ENCODE assay signal across 8 cellular contexts in the genomic region with DNA sequence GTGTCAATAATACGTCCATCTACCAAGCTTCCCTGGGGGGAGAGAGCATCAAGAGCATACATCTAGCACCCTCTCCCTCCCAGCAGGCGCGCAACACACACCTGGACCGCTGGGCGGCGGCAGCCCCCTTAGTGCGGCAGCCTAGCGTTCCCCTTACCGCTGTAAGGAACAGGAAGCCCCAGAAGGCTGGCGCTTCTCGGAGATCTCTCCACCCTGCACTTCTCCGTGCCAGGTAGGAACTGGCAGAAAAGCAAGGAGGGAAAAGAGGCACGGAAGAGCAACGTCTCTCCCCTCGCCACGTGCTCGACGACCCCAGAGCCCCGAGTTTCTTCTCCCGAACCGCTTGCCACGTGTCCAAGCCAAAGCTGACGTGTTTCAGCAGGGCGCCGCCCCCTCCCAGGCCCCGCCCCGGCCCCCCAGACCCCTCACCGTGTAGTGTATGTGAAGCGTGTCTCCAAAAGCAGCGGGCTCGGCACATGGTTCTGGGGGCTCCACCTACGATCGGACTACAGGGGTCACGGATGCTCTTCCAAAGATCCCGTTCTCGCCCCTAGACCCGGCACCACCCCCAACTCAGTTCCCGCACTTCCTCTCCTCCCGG. TPM values are rescaled to one million over a fixed set of nuclear protein-coding genes. Genes with fewer than 3 reads are reported as not detected.
DNase-seq lines count a peak whose midpoint lies in the region; ATAC-seq and TF ChIP-seq lines count a peak whose summit lies in the region.

No MANE protein-coding gene starts in this region.

- peak overlapping the region; percentile 88 for H3K4me3 ChIP-seq in A673 (ENCODE audit: low read depth, low read length, poor library complexity, severe bottlenecking)
- peak overlapping the region; percentile 40 for H3K4me3 ChIP-seq in Panc1 (ENCODE audit: low read depth in 2 of 2, low read length in 2 of 2)
- H3K4me3 ChIP-seq in hepatocyte: peak overlapping the region; percentile 99

- ATAC-seq in GM18511 (IDR thresholded peaks at IDR 0.05; ENCODE audit: unreplicated experiment): peak; percentile 87
- ATAC-seq in HG03066 (IDR thresholded peaks at IDR 0.05; ENCODE audit: low read depth, unreplicated experiment): peak; percentile 78
- peak; percentile 72 for ATAC-seq in Panc1

- peak overlapping the region; percentile 70 for H3K27ac ChIP-seq in A673 (ENCODE audit: low read depth, low read length, poor library complexity, severe bottlenecking)
- H3K27ac ChIP-seq in Panc1 (ENCODE audit: low read length): no peak overlapping the region
- H3K27ac ChIP-seq in hepatocyte: peak overlapping the region; percentile 39

- peaks cover 4% of the 10 kb centered on the region for H3K79me2 ChIP-seq in hepatocyte

- TF ChIP-seq CTCF in A673 (conservative IDR thresholded peaks at IDR 0.05; ENCODE audit: low read depth, low read length) (peak; percentile 65), Panc1 (IDR thresholded peaks at IDR 0.05) (no peak; the same call in 1 of the 2 replicates), hepatocyte (IDR thresholded peaks at IDR 0.05; ENCODE audit: poor library complexity) (peak; percentile 58)

- peaks cover 3% of the 10 kb centered on the region for H4K20me1 ChIP-seq in hepatocyte (ENCODE audit: insufficient read depth, poor library complexity, severe bottlenecking)

- peak overlapping the region; percentile 96 for H3K27ac Mint-ChIP-seq in activated naive CD4-positive, alpha-beta T cell treated with anti-CD3 and anti-CD28 coated beads for 36 hours

- no peaks in the 10 kb centered on the region for H3K9me3 ChIP-seq in A673 (ENCODE audit: low read depth, low read length, poor library complexity, severe bottlenecking)
- no peaks in the 10 kb centered on the region for H3K9me3 ChIP-seq in Panc1 (ENCODE audit: control insufficient read depth, insufficient read depth, low read depth, low read length)
- H3K9me3 ChIP-seq in hepatocyte (ENCODE audit: low read depth): no peaks in the 10 kb centered on the region

- BruUV-seq in A673 (replicated peaks; lab: Mats Ljungman, UMichigan) (no TSS peak), Panc1 (replicated peaks; lab: Mats Ljungman, UMichigan) (no TSS peak)

- CTCF ChIA-PET in A673 (lab: Charles Lee) (interaction anchor here (1.0 kb wide), 1 partner anchor 63 kb away, joined by 3 read pairs; no protein-coding TSS in a partner anchor), Panc1 (lab: Charles Lee) (no interaction called here)
- CTCF ChIA-PET in activated naive CD4-positive, alpha-beta T cell treated with anti-CD3 and anti-CD28 coated beads for 36 hours (lab: Charles Lee): interaction anchor here (0.7 to 6.0 kb wide), 13 partner anchors 11 to 93 kb away, joined by 3 to 36 read pairs (median 5); partner anchors contain the start of gene WNT1

- H3K27me3 Mint-ChIP-seq in activated naive CD4-positive, alpha-beta T cell treated with anti-CD3 and anti-CD28 coated beads for 36 hours (ENCODE audit: low read depth): no peaks in the 10 kb centered on the region

- H3K36me3 ChIP-seq in A673 (ENCODE audit: insufficient read depth, low read length, poor library complexity, severe bottlenecking): peaks cover 8% of the 10 kb centered on the region
- peaks cover 8% of the 10 kb centered on the region for H3K36me3 ChIP-seq in Panc1 (ENCODE audit: control insufficient read depth, insufficient read depth, low read length)
- H3K36me3 ChIP-seq in hepatocyte (replicated peaks; ENCODE audit: insufficient read depth, low read depth): no peaks in the 10 kb centered on the region

- peaks cover 27% of the 10 kb centered on the region for H3K36me3 Mint-ChIP-seq in activated naive CD4-positive, alpha-beta T cell treated with anti-CD3 and anti-CD28 coated beads for 36 hours (ENCODE audit: low read depth)

- H3K4me1 ChIP-seq in A673 (ENCODE audit: insufficient read depth, low read length, poor library complexity, severe bottlenecking) (peaks cover 11% of the 10 kb centered on the region), Panc1 (ENCODE audit: control insufficient read depth, insufficient read depth, low read length) (no peaks in the 10 kb centered on the region), hepatocyte (ENCODE audit: insufficient read depth) (peaks cover 3% of the 10 kb centered on the region)

- DNase-seq in A673 (ENCODE audit: low spot score): peak; percentile 69
- no peak for DNase-seq in Panc1 (ENCODE audit: low read depth, low spot score)
- peak; percentile 81 for DNase-seq in activated naive CD4-positive, alpha-beta T cell treated with anti-CD3 and anti-CD28 coated beads for 36 hours
- peak; percentile 81 for DNase-seq in hepatocyte (ENCODE audit: low spot score)
- peak; percentile 42 to 56 for DNase-seq in stimulated activated CD4-positive, alpha-beta T cell treated with anti-CD3 and anti-CD28 coated beads, Interleukin-12 subunit alpha, Interleukin-12 subunit beta, amount 100 ng/mL, for 24 hours (ENCODE audit: low read depth in 2 of 2)
- DNase-seq in mucosa of gallbladder (ENCODE audit: low spot score): no peak

- intact Hi-C loops in A673 (cut with micrococcal nuclease; ENCODE audit: unreplicated experiment) (no loop called here), Panc1 (cut with micrococcal nuclease; ENCODE audit: unreplicated experiment) (no loop called here)
- intact Hi-C loops in activated naive CD4-positive, alpha-beta T cell treated with anti-CD3 and anti-CD28 coated beads for 36 hours (cut with micrococcal nuclease): loop anchor here (1.0 to 2.0 kb wide), 4 partner anchors 12 to 72 kb away; partner anchors contain the start of genes DDX23, RND1 and WNT1

- H3K4me3 Mint-ChIP-seq in activated naive CD4-positive, alpha-beta T cell treated with anti-CD3 and anti-CD28 coated beads for 36 hours: peak overlapping the region; percentile 91

- no peaks in the 10 kb centered on the region for H3K27me3 ChIP-seq in A673 (replicated peaks; ENCODE audit: insufficient read depth, low read depth, low read length, poor library complexity)
- no peaks in the 10 kb centered on the region for H3K27me3 ChIP-seq in Panc1 (ENCODE audit: control insufficient read depth, insufficient read depth, low read length)
- H3K27me3 ChIP-seq in hepatocyte: no peaks in the 10 kb centered on the region

- peak overlapping the region; percentile 88 for H2AFZ ChIP-seq in hepatocyte

- H3K4me1 Mint-ChIP-seq in activated naive CD4-positive, alpha-beta T cell treated with anti-CD3 and anti-CD28 coated beads for 36 hours (ENCODE audit: low read depth): peaks cover 49% of the 10 kb centered on the region

- H3K9me3 Mint-ChIP-seq in activated naive CD4-positive, alpha-beta T cell treated with anti-CD3 and anti-CD28 coated beads for 36 hours: no peaks in the 10 kb centered on the region

- POLR2A ChIA-PET in A673 (lab: Charles Lee; ENCODE audit: low non-redundant PET) (no interaction called here), Panc1 (lab: Charles Lee) (interaction anchor here (0.8 kb wide), 1 partner anchor 73 kb away, joined by 10 read pairs; the partner anchor contains the start of gene DDX23)

- 2% methylated on average over 27 of the region's 39 CpGs for WGBS in hepatocyte (ENCODE audit: low lambda C conversion rate, missing lambda C conversion rate)

- H3K9me2 ChIP-seq in hepatocyte (replicated peaks; ENCODE audit: insufficient read depth): no peaks in the 10 kb centered on the region

- in situ Hi-C loops in Panc1 (cut with HindIII; ENCODE audit: low pct_unique_long_range_greater_than_20kb, low sequenced_read_pairs): no loop called here

- H3K4me2 ChIP-seq in hepatocyte: peak overlapping the region; percentile 96

RNA-seq across cellular contexts. Expression of gene FKBP11, which starts 0.6 kb away (rescaled TPM):
- total RNA-seq in A673 (2021): 31.8 and 32.5 TPM in 2 replicates
- 21.1 TPM for total RNA-seq in Panc1 (2021; ENCODE audit: unreplicated experiment)
- polyA plus RNA-seq in Panc1 (2012; ENCODE audit: insufficient read length): 12.8 TPM
- total RNA-seq in activated naive CD4-positive, alpha-beta T cell treated with anti-CD3 and anti-CD28 coated beads for 36 hours: 10 to 100 TPM; 49.6 to 59.8 TPM
- 30.4 and 37.8 TPM in 2 replicates for total RNA-seq in hepatocyte
- polyA plus RNA-seq in hepatocyte: 201 and 232 TPM in 2 replicates
- total RNA-seq in mucosa of gallbladder: 34.6 TPM

RNA-seq across cellular contexts. Expression of gene ARF3, which starts 32.6 kb away (rescaled TPM):
- total RNA-seq in A673 (2021): 183 and 196 TPM in 2 replicates
- 224 TPM for total RNA-seq in Panc1 (2021; ENCODE audit: unreplicated experiment)
- polyA plus RNA-seq in Panc1 (2012; ENCODE audit: insufficient read length): 210 TPM
- 10 to 100 TPM; 84.4 to 87.3 TPM for total RNA-seq in activated naive CD4-positive, alpha-beta T cell treated with anti-CD3 and anti-CD28 coated beads for 36 hours
- total RNA-seq in hepatocyte: 67.7 and 71.3 TPM in 2 replicates
- polyA plus RNA-seq in hepatocyte: 57.6 and 61.6 TPM in 2 replicates
- 198 TPM for total RNA-seq in mucosa of gallbladder

RNA-seq across cellular contexts. Expression of gene WNT10B, which starts 46.8 kb away (rescaled TPM):
- total RNA-seq in A673 (2021): 0.17 and 0.50 TPM in 2 replicates
- total RNA-seq in Panc1 (2021; ENCODE audit: unreplicated experiment): 2.3 TPM
- 3.1 TPM for polyA plus RNA-seq in Panc1 (2012; ENCODE audit: insufficient read length)
- not detected for total RNA-seq in activated naive CD4-positive, alpha-beta T cell treated with anti-CD3 and anti-CD28 coated beads for 36 hours
- total RNA-seq in hepatocyte: 0.30 TPM in 1 of 2 replicates, not detected in the other
- 0.77 and 1.1 TPM in 2 replicates for polyA plus RNA-seq in hepatocyte
- 0.58 TPM for total RNA-seq in mucosa of gallbladder

RNA-seq across cellular contexts. Expression of gene WNT1, which starts 53.4 kb away (rescaled TPM):
- total RNA-seq in A673 (2021) (not detected in 2 replicates), Panc1 (2021; ENCODE audit: unreplicated experiment) (not detected), hepatocyte (not detected in 2 replicates), mucosa of gallbladder (0.29 TPM)
- not detected for polyA plus RNA-seq in Panc1 (2012; ENCODE audit: insufficient read length)
- not detected for total RNA-seq in activated naive CD4-positive, alpha-beta T cell treated with anti-CD3 and anti-CD28 coated beads for 36 hours
- polyA plus RNA-seq in hepatocyte: not detected in 2 replicates

RNA-seq across cellular contexts. Expression of gene RND1, which starts 59.0 kb away (rescaled TPM):
- total RNA-seq in A673 (2021): 2.0 and 2.7 TPM in 2 replicates
- 0.44 TPM for total RNA-seq in Panc1 (2021; ENCODE audit: unreplicated experiment)
- polyA plus RNA-seq in Panc1 (2012; ENCODE audit: insufficient read length): 0.68 TPM
- total RNA-seq in activated naive CD4-positive, alpha-beta T cell treated with anti-CD3 and anti-CD28 coated beads for 36 hours: 1 to 10 TPM; 6.8 to 7.4 TPM
- 25.8 and 39.1 TPM in 2 replicates for total RNA-seq in hepatocyte
- polyA plus RNA-seq in hepatocyte: 78.5 and 99.1 TPM in 2 replicates
- 14.6 TPM for total RNA-seq in mucosa of gallbladder

Comparison
In these comparisons a context has a peak if more than half of its experiments do, and no peak if none do; other contexts are left out.
1. DNase-seq: peak in A673 (single experiment), activated naive CD4-positive, alpha-beta T cell treated with anti-CD3 and anti-CD28 coated beads for 36 hours (single experiment), hepatocyte (single experiment) and stimulated activated CD4-positive, alpha-beta T cell treated with anti-CD3 and anti-CD28 coated beads, Interleukin-12 subunit alpha, Interleukin-12 subunit beta, amount 100 ng/mL, for 24 hours (2 of 2); none in Panc1 (single experiment) and mucosa of gallbladder (single experiment).
2. H3K4me3 ChIP-seq: peak in every context shown above with its lines; median percentile 99 in hepatocyte; 88 in A673; 40 in Panc1.
3. Peak in every context shown above with its lines, with median percentiles within 50 percentile points of each other: ATAC-seq.